8 cellular contexts compared by ENCODE assay signal in the genomic region with DNA sequence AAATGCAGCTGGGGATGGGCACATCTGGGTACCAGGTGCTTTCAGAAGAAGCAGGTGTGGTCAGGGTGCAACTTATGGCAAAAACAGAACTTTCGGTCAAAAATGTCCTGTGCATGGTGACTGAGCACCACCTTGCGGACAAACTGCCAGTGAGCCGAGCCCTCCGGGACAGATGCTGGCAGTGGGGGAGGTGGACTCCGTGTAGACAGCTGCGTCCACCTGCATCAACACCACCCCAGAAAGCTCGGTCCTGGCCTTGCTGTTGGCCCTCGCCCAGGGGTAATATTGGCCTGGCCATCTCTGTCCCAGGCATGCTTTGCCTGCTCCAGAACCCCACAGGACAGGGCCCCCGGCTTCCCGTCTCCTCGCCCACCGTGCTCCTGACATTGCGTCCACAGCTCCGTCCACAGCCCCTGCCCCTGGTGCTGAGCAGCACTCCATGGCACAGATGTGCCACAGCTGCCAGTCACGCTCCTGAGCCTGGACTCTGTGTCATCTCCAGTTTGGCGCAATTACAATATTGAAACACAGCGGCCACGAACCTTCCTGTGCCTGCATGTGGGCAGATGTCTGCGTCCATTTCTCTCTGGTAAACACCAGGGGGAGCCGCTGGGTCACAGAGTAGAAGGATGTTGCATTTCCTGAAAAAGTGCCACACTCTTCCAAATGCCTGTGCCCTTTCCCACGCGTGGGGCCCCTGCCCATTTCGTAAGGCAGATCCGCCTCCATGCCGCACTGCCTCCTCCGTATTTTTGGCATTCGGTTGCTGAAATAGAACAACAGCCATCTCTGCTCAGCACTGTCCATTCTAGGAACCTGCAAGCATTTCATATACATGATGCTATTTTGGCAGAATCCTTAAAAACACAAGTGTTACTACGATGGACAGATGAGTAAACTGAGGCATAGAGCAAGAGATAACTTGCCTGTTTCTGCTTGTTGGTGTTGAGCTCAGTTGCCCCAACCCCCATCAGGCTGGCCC.
DNase-seq lines count a peak whose midpoint lies in the region; ATAC-seq and TF ChIP-seq lines count a peak whose summit lies in the region.

No MANE protein-coding gene starts in this region.

- ATAC-seq in HG02763 (IDR thresholded peaks at IDR 0.05; ENCODE audit: unreplicated experiment): peak; percentile 52

- CTCF ChIA-PET in GM10248 (lab: Yijun Ruan, JAX): interaction anchor here (0.8 to 4.6 kb wide), 27 partner anchors 11 to 979 kb away, joined by 3 to 69 read pairs (median 4); no protein-coding TSS in a partner anchor

- no peaks in the 10 kb centered on the region for H3K36me3 ChIP-seq in brain microvascular endothelial cell (replicated peaks)

- peak; percentile 85 for TF ChIP-seq CTCF in GM10248 (IDR thresholded peaks at IDR 0.05; ENCODE audit: control extremely low read depth, extremely low read depth, low read depth, missing control alignments)
- peak; percentile 84 for TF ChIP-seq CTCF in brain microvascular endothelial cell (IDR thresholded peaks at IDR 0.05; ENCODE audit: low read depth, low read length, missing control alignments)

- no peak overlapping the region for H3K27ac ChIP-seq in brain microvascular endothelial cell

- in situ Hi-C loops in brain microvascular endothelial cell (cut with HindIII; ENCODE audit: low pct_ligation_motif_present, low sequenced_read_pairs): loop anchor here (25.0 kb wide), 1 partner anchor 231 kb away; no protein-coding TSS in a partner anchor

- no peak overlapping the region for H3K4me3 ChIP-seq in brain microvascular endothelial cell (ENCODE audit: low read depth, low read length)

- no peaks in the 10 kb centered on the region for H3K27me3 ChIP-seq in brain microvascular endothelial cell (replicated peaks)

- POLR2A ChIA-PET in GM10248 (lab: Yijun Ruan, JAX): no interaction called here

- DNase-seq in GM10248 (ENCODE audit: extremely low spot score) (peak; percentile 82), NCI-H2029 (lab: John Stamatoyannopoulos, UW) (peak; percentile 63), UCSD-AML1 (lab: John Stamatoyannopoulos, UW; ENCODE audit: unreplicated experiment) (peak; percentile 58), brain microvascular endothelial cell (peak; percentile 58), iPS-NIHi11 (ENCODE audit: low spot score) (peak; percentile 82), smooth muscle cell of the brain vasculature (ENCODE audit: low read depth, low spot score) (peak; percentile 31), NK-92 (lab: John Stamatoyannopoulos, UW; ENCODE audit: unreplicated experiment) (no peak)
